Comparison of ENCODE assay signal across 28 cellular contexts in genomic region chr10:105885495-105885894, GRCh38.
"Had no signal": no experiment of that assay in that cellular context is flagged by ENCODE, and none has a peak within 500 bp of the region (broad histone marks: within the 10 kb centered on the region; RNA-seq: fewer than 3 reads in every experiment).

No MANE protein-coding gene starts in this region.

- H3K4me1 ChIP-seq: colonic mucosa, esophagus muscularis mucosa, esophagus squamous epithelium, foreskin keratinocyte, gastrocnemius medialis, gastroesophageal sphincter, heart left ventricle, heart right ventricle had no signal

- H3K27ac ChIP-seq: colonic mucosa, coronary artery, dorsolateral prefrontal cortex, epithelial cell of prostate, esophagus muscularis mucosa, esophagus squamous epithelium, foreskin keratinocyte, gastrocnemius medialis, gastroesophageal sphincter, heart left ventricle, heart right ventricle had no signal

- DNase-seq: colonic mucosa; cortex of kidney; dermis blood vessel endothelial cell; dorsolateral prefrontal cortex; effector CD4-positive, alpha-beta T cell; effector CD8-positive, alpha-beta T cell; effector memory CD4-positive, alpha-beta T cell; effector memory CD8-positive, alpha-beta T cell; endodermal cell; erythroblast; esophagus squamous epithelium; foreskin fibroblast; foreskin keratinocyte; foreskin melanocyte; gastrocnemius medialis; glutamatergic neuron; head of caudate nucleus; heart left ventricle; heart right ventricle had no signal

- H3K27me3 ChIP-seq: colonic mucosa, dorsolateral prefrontal cortex, esophagus muscularis mucosa, esophagus squamous epithelium, foreskin keratinocyte, gastrocnemius medialis, gastroesophageal sphincter, heart left ventricle, heart right ventricle had no signal

- FAIRE-seq: colon, endometrium, endothelial cell of umbilical vein, frontal cortex had no signal

- H3K9me3 ChIP-seq: colonic mucosa, esophagus squamous epithelium, gastrocnemius medialis had no signal

- H3K36me3 ChIP-seq: colonic mucosa, esophagus muscularis mucosa, esophagus squamous epithelium, gastrocnemius medialis, gastroesophageal sphincter, heart left ventricle, heart right ventricle had no signal

- H3K4me3 ChIP-seq: colonic mucosa, coronary artery, dorsolateral prefrontal cortex, esophagus muscularis mucosa, esophagus squamous epithelium, gastrocnemius medialis, gastroesophageal sphincter, heart left ventricle, heart right ventricle had no signal

- ATAC-seq: effector memory CD8-positive, alpha-beta T cell; esophagus mucosa; foreskin keratinocyte; gastrocnemius medialis; gastroesophageal sphincter; heart left ventricle; heart right ventricle had no signal
